In the genomic region with DNA sequence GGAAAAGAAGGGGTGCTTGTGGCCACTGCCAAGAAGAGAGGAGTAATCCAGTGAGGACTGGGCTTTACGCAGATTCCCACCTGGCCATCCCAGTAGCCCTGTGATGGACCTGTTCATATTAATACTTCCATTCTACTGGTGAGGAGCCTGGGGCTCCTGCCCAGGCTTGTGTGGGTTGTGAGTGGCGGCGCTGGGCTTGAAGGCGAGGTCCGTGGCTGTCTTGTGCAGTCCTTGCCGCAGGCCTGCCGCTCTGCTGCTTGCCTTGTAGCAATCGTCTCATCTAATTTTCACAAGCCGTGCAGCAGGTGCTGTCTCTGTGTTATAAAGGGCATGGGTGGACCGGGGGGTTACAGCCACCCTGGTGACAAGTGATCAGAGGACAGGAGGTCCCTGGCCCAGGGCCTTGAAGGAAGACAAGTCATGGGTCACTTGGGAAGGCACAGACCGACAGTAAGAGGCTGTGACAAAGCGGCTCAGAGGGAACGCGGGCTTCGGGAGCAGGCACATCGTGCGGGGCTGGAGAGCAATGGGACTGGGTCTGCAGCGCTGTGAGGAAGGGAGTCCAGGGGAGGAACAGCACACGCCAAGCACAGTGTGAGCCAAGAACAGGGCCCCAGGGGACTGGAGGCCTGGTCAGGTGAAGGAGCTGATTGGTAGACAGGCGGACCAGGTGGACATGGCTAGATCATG, we compare ENCODE assay signal across 21 cellular contexts. TPM values are rescaled to one million over a fixed set of nuclear protein-coding genes. Genes with fewer than 3 reads are reported as not detected.
A peak's percentile ranks its signal among the peaks of the same experiment; 100 is the strongest.
DNase-seq lines count a peak whose midpoint lies in the region; ATAC-seq and TF ChIP-seq lines count a peak whose summit lies in the region.
"Had no signal": no experiment of that assay in that cellular context is flagged by ENCODE, and none has a peak within 500 bp of the region (broad histone marks: within the 10 kb centered on the region; RNA-seq: fewer than 3 reads in every experiment).

No MANE protein-coding gene starts in this region.

- H3K4me1 ChIP-seq in IMR-90 (ENCODE audit: control insufficient read depth, insufficient read depth, low read length) (peaks cover 8% of the 10 kb centered on the region; the same call in 1 of the 2 replicates), esophagus muscularis mucosa (peaks cover 0 to 57% (median 39%) of the 10 kb centered on the region in 4 donors), neuronal stem cell (ENCODE audit: control insufficient read depth in 2 of 2, insufficient read depth in 1 of 2, low read depth in 1 of 2, low read length in 2 of 2) (no peaks in the 10 kb centered on the region), endodermal cell (ENCODE audit: control insufficient read depth, insufficient read depth, low read length) (peaks cover 10% of the 10 kb centered on the region)

- DNase-seq in IMR-90: no peak
- DNase-seq in esophagus muscularis mucosa (ENCODE audit: extremely low spot score): no peak
- DNase-seq in neuronal stem cell (ENCODE audit: low spot score): no peak
- no peak for DNase-seq in type B pancreatic cell (ENCODE audit: extremely low spot score, unreplicated experiment)
- no peak for DNase-seq in NOMO-1 treated with dmso at 0.1 percent for 144 hours (lab: John Stamatoyannopoulos, UW; ENCODE audit: unreplicated experiment)
- no peak for DNase-seq in DMS79 (lab: John Stamatoyannopoulos, UW)
- DNase-seq in endodermal cell: no peak
- DNase-seq: CD8-positive, alpha-beta memory T cell; GM23248; NCI-H1417; NCI-H187; NCI-H2107; NCI-H510A; NCI-H748 treated with DMSO at 0.1 percent for 48 hours; OCI-M1; SHP77 had no signal

- TF ChIP-seq CTCF in IMR-90 (conservative IDR thresholded peaks at IDR 0.05; ENCODE audit: low read depth, low read length) (no peak), esophagus muscularis mucosa (IDR thresholded peaks at IDR 0.05) (no peak), type B pancreatic cell (conservative IDR thresholded peaks at IDR 0.05) (no peak), endodermal cell (conservative IDR thresholded peaks at IDR 0.05) (no peak)

- POLR2A ChIA-PET in IMR-90 (lab: Charles Lee; ENCODE audit: unreplicated experiment): no interaction called here

- no peak overlapping the region for H3K56ac ChIP-seq in IMR-90 (ENCODE audit: extremely low read depth, insufficient read depth, low read length)

- H2BK20ac ChIP-seq in IMR-90 (ENCODE audit: low read depth, low read length): no peak overlapping the region

- H2BK15ac ChIP-seq in IMR-90 (ENCODE audit: low read depth, low read length) (no peak overlapping the region), neuronal stem cell (ENCODE audit: low read length) (no peak overlapping the region)

- 90% methylated on average over 10 of the region's 20 CpGs; no CpG with 5 or more reads in 1 of the 2 experiments for WGBS in IMR-90 (ENCODE audit: extremely low coverage in 2 of 2, insufficient read length in 1 of 2), 2 experiments
- 89% methylated on average over 19 of the region's 20 CpGs for WGBS in esophagus muscularis mucosa
- no CpG with 5 or more reads among the region's 20 CpGs for WGBS in neuronal stem cell (ENCODE audit: extremely low coverage in 2 of 2, insufficient read length in 2 of 2, insufficient replicate concordance in 1 of 2), 2 donors
- WGBS in endodermal cell (ENCODE audit: insufficient coverage in 1 of 2, insufficient read length in 1 of 2), 2 experiments: 90 to 94% methylated on average over 13 to 20 of the region's 20 CpGs

- no peak overlapping the region for H3K4me3 ChIP-seq in IMR-90 (ENCODE audit: insufficient read depth, low read depth, low read length)
- no peak overlapping the region for H3K4me3 ChIP-seq in esophagus muscularis mucosa
- H3K4me3 ChIP-seq in neuronal stem cell (ENCODE audit: low read length in 2 of 2): no peak overlapping the region
- H3K4me3 ChIP-seq in endodermal cell (ENCODE audit: low read length): no peak overlapping the region
- H3K4me3 ChIP-seq: BLaER1, GM23248 had no signal

- in situ Hi-C loops in IMR-90 (cut with MboI; ENCODE audit: low sequenced_read_pairs): no loop called here

- peak overlapping the region; percentile 50 for H2AK9ac ChIP-seq in IMR-90 (replicated peaks; ENCODE audit: low read depth, low read length, poor library complexity)

- no peak overlapping the region for H3K4me3 Mint-ChIP-seq in type B pancreatic cell
- no peak overlapping the region for H3K4me3 Mint-ChIP-seq in endodermal cell
- H3K4me3 Mint-ChIP-seq: CD8-positive, alpha-beta memory T cell had no signal

- H3K9ac ChIP-seq in IMR-90 (ENCODE audit: low read depth, low read length) (no peak overlapping the region), neuronal stem cell (ENCODE audit: low read depth, low read length, poor library complexity) (peak overlapping the region; percentile 35), endodermal cell (ENCODE audit: extremely low read depth, low read length, poor library complexity, severe bottlenecking) (no peak overlapping the region)
- H3K9ac ChIP-seq: BLaER1, GM23248 had no signal

- H2AK5ac ChIP-seq in IMR-90 (ENCODE audit: low read depth, low read length): peak overlapping the region; percentile 19; the same call in 1 of the 2 replicates
- H2AK5ac ChIP-seq in neuronal stem cell (ENCODE audit: low read depth, low read length): no peak overlapping the region

- BruUV-seq in IMR-90 (replicated peaks; lab: Mats Ljungman, UMichigan): no TSS peak

- CTCF ChIA-PET in IMR-90 (lab: Yijun Ruan, JAX): no interaction called here

- H3K36me3 ChIP-seq in IMR-90 (ENCODE audit: control insufficient read depth, insufficient read depth, low read length) (no peaks in the 10 kb centered on the region), esophagus muscularis mucosa (no peaks in the 10 kb centered on the region), neuronal stem cell (replicated peaks in 1 of 2; ENCODE audit: control insufficient read depth in 2 of 2, insufficient read depth in 2 of 2, low read length in 2 of 2) (no peaks in the 10 kb centered on the region), endodermal cell (ENCODE audit: control insufficient read depth, insufficient read depth, low read length) (no peaks in the 10 kb centered on the region)
- H3K36me3 ChIP-seq: BLaER1 had no signal

- peak overlapping the region; percentile 51 for H3K27ac Mint-ChIP-seq in type B pancreatic cell
- H3K27ac Mint-ChIP-seq in endodermal cell: no peak overlapping the region
- H3K27ac Mint-ChIP-seq: CD8-positive, alpha-beta memory T cell had no signal

- H2BK5ac ChIP-seq in IMR-90 (ENCODE audit: low read depth, low read length, poor library complexity, severe bottlenecking) (no peak overlapping the region), neuronal stem cell (ENCODE audit: low read length) (no peak overlapping the region)

- no peak for TF ChIP-seq RAD21 in IMR-90 (IDR thresholded peaks at IDR 0.05; ENCODE audit: low read length)

- H3K79me1 ChIP-seq in IMR-90 (ENCODE audit: low read depth in 1 of 2, low read length in 2 of 2): no peaks in the 10 kb centered on the region
- H3K79me1 ChIP-seq in neuronal stem cell (ENCODE audit: low read depth, low read length): no peaks in the 10 kb centered on the region

- H3K36me3 Mint-ChIP-seq in type B pancreatic cell (no peaks in the 10 kb centered on the region), endodermal cell (ENCODE audit: low read depth) (no peaks in the 10 kb centered on the region)
- H3K36me3 Mint-ChIP-seq: CD8-positive, alpha-beta memory T cell had no signal

- no peak overlapping the region for H4K5ac ChIP-seq in IMR-90 (ENCODE audit: low read depth, low read length)

- H3K27me3 Mint-ChIP-seq in type B pancreatic cell (peaks cover 10% of the 10 kb centered on the region), endodermal cell (ENCODE audit: insufficient read depth) (no peaks in the 10 kb centered on the region)

- no peak overlapping the region for H3K4ac ChIP-seq in IMR-90 (ENCODE audit: low read depth, low read length)
- peak overlapping the region; percentile 32 for H3K4ac ChIP-seq in neuronal stem cell (ENCODE audit: low read length)

- H2BK12ac ChIP-seq in neuronal stem cell (ENCODE audit: low read length): no peak overlapping the region

- TF ChIP-seq POLR2A in IMR-90 (IDR thresholded peaks at IDR 0.05; ENCODE audit: low read depth, low read length) (no peak), esophagus muscularis mucosa (IDR thresholded peaks at IDR 0.05; ENCODE audit: low read depth) (no peak)

- H2BK120ac ChIP-seq in IMR-90 (ENCODE audit: low read depth, low read length) (no peak overlapping the region), neuronal stem cell (ENCODE audit: low read depth, low read length) (no peak overlapping the region)

- H3K4me2 ChIP-seq in IMR-90 (ENCODE audit: low read depth, low read length): no peak overlapping the region
- H3K4me2 ChIP-seq in neuronal stem cell (ENCODE audit: insufficient read depth, low read length, poor library complexity, severe bottlenecking): no peak overlapping the region

- H4K8ac ChIP-seq in IMR-90 (ENCODE audit: low read depth in 2 of 2, low read length in 2 of 2) (no peak overlapping the region), neuronal stem cell (ENCODE audit: low read depth, low read length) (no peak overlapping the region)

- no peak overlapping the region for H4K91ac ChIP-seq in IMR-90 (ENCODE audit: insufficient read depth, low read depth, low read length)
- H4K91ac ChIP-seq in neuronal stem cell (ENCODE audit: low read depth, low read length, poor library complexity): no peak overlapping the region

- no peaks in the 10 kb centered on the region for H3K27me3 ChIP-seq in IMR-90 (ENCODE audit: control insufficient read depth, insufficient read depth, low read length)
- peaks cover 0 to 3% (median 0%) of the 10 kb centered on the region in 4 donors for H3K27me3 ChIP-seq in esophagus muscularis mucosa
- peaks cover 0 to 14% (median 0%) of the 10 kb centered on the region in 3 experiments for H3K27me3 ChIP-seq in neuronal stem cell (ENCODE audit: control insufficient read depth in 3 of 3, insufficient read depth in 3 of 3, low read depth in 1 of 3, low read length in 3 of 3)
- H3K27me3 ChIP-seq in endodermal cell (ENCODE audit: control insufficient read depth, insufficient read depth, low read length, poor library complexity, severe bottlenecking): no peaks in the 10 kb centered on the region
- H3K27me3 ChIP-seq: BLaER1 had no signal

- no peak for TF ChIP-seq EP300 in esophagus muscularis mucosa (IDR thresholded peaks at IDR 0.05)

- H3K9me3 ChIP-seq in IMR-90 (ENCODE audit: control insufficient read depth, insufficient read depth, low read length): no peaks in the 10 kb centered on the region
- H3K9me3 ChIP-seq in esophagus muscularis mucosa: no peaks in the 10 kb centered on the region
- no peaks in the 10 kb centered on the region for H3K9me3 ChIP-seq in neuronal stem cell (replicated peaks in 1 of 2; ENCODE audit: control insufficient read depth in 2 of 2, insufficient read depth in 1 of 2, low read depth in 1 of 2, low read length in 2 of 2)
- H3K9me3 ChIP-seq in endodermal cell (ENCODE audit: control insufficient read depth, low read length): no peaks in the 10 kb centered on the region

- H3K9me1 ChIP-seq in IMR-90 (ENCODE audit: insufficient read depth, low read length): peaks cover 5% of the 10 kb centered on the region; the same call in 1 of the 2 replicates

- intact Hi-C loops in IMR-90 (cut with micrococcal nuclease) (no loop called here), esophagus muscularis mucosa (cut with DNase I) (no loop called here)

- H3K4me1 Mint-ChIP-seq in type B pancreatic cell (ENCODE audit: unreplicated experiment): peaks cover 12% of the 10 kb centered on the region
- H3K4me1 Mint-ChIP-seq in endodermal cell: peaks cover 24% of the 10 kb centered on the region

- ATAC-seq in IMR-90 (ENCODE audit: low read depth): no peak
- ATAC-seq in HG02623 (IDR thresholded peaks at IDR 0.05; ENCODE audit: unreplicated experiment): no peak

- H3K18ac ChIP-seq in IMR-90 (ENCODE audit: low read depth, low read length): no peak overlapping the region
- peak overlapping the region; percentile 46 for H3K18ac ChIP-seq in neuronal stem cell (ENCODE audit: low read length)

- dilution Hi-C loops in IMR-90 (cut with HindIII; ENCODE audit: low sequenced_read_pairs, unreplicated experiment): no loop called here

- H3K14ac ChIP-seq in IMR-90 (replicated peaks; ENCODE audit: low read depth, low read length) (no peak overlapping the region), neuronal stem cell (ENCODE audit: low read length) (no peak overlapping the region)

- H3K23ac ChIP-seq in IMR-90 (ENCODE audit: low read depth, low read length): no peak overlapping the region
- H3K23ac ChIP-seq in neuronal stem cell (ENCODE audit: low read depth, low read length, poor library complexity): peak overlapping the region; percentile 12

- H3K9me3 Mint-ChIP-seq in type B pancreatic cell (no peaks in the 10 kb centered on the region), endodermal cell (no peaks in the 10 kb centered on the region)
- H3K9me3 Mint-ChIP-seq: CD8-positive, alpha-beta memory T cell had no signal

- H2AFZ ChIP-seq in IMR-90 (replicated peaks; ENCODE audit: low read length, poor library complexity) (peak overlapping the region; percentile 43), neuronal stem cell (ENCODE audit: low read length) (no peak overlapping the region)
- H2AFZ ChIP-seq: GM23248 had no signal

- no peak overlapping the region for H3K27ac ChIP-seq in IMR-90 (ENCODE audit: insufficient read depth, low read length)
- H3K27ac ChIP-seq in esophagus muscularis mucosa (replicated peaks in 1 of 4): peak overlapping the region; percentile 64 to 79 (median 70)
- no peak overlapping the region for H3K27ac ChIP-seq in neuronal stem cell (replicated peaks; ENCODE audit: low read length)
- no peak overlapping the region for H3K27ac ChIP-seq in endodermal cell (ENCODE audit: low read depth, low read length)
- H3K27ac ChIP-seq: BLaER1, GM23248, HL-60 had no signal

- no peaks in the 10 kb centered on the region for H4K20me1 ChIP-seq in IMR-90 (ENCODE audit: insufficient read depth, low read length)
- H4K20me1 ChIP-seq: BLaER1 had no signal

RNA-seq across cellular contexts. Expression of gene BDKRB2, which starts 7.3 kb away (rescaled TPM):
- total RNA-seq in IMR-90 (2012; rRNA removed) (60.5 and 73.1 TPM in 2 replicates), esophagus muscularis mucosa (10 to 100 TPM in 2 of 4 donors, 1 to 10 TPM in 2; 5.8 to 16.1 (median 10.0) TPM), type B pancreatic cell (ENCODE audit: low replicate concordance) (2.1 and 3.6 TPM in 2 replicates), endodermal cell (1 to 10 TPM; 1.1 to 3.8 TPM)
- polyA plus RNA-seq in IMR-90 (2012; rRNA removed): 52.1 and 60.9 TPM in 2 replicates
- 32.4 and 87.1 TPM in 2 replicates for polyA plus RNA-seq in IMR-90 (2012; cell fraction: cytosol; rRNA removed)
- polyA plus RNA-seq in IMR-90 (2012; cell fraction: nucleus; rRNA removed; ENCODE audit: low replicate concordance): 63.4 and 68.9 TPM in 2 replicates
- polyA plus RNA-seq in neuronal stem cell (2013, experiment 1 of 2): 0.32 TPM
- polyA plus RNA-seq in neuronal stem cell (2013, experiment 2 of 2): 0.32 TPM
- 0.57 TPM for polyA plus RNA-seq in endodermal cell (2013, experiment 1 of 2)
- 0.87 TPM for polyA plus RNA-seq in endodermal cell (2013, experiment 2 of 2)
- total RNA-seq: CD8-positive, alpha-beta memory T cell had no signal
- polyA plus RNA-seq: CD8-positive, alpha-beta memory T cell had no signal

RNA-seq across cellular contexts. Expression of gene BDKRB1, which starts 58.7 kb away (rescaled TPM):
- total RNA-seq in IMR-90 (2012; rRNA removed): 51.4 and 56.5 TPM in 2 replicates
- 130 and 142 TPM in 2 replicates for polyA plus RNA-seq in IMR-90 (2012; rRNA removed)
- 48.1 and 276 TPM in 2 replicates for polyA plus RNA-seq in IMR-90 (2012; cell fraction: cytosol; rRNA removed)
- polyA plus RNA-seq in IMR-90 (2012; cell fraction: nucleus; rRNA removed; ENCODE audit: low replicate concordance): 226 and 290 TPM in 2 replicates
- 1 to 10 TPM in 2 of 4 donors, under 1 TPM in 2; 0.39 to 7.0 (median 1.4) TPM for total RNA-seq in esophagus muscularis mucosa
- 0.06 TPM for polyA plus RNA-seq in neuronal stem cell (2013, experiment 1 of 2)
- polyA plus RNA-seq in neuronal stem cell (2013, experiment 2 of 2): 0.10 TPM
- total RNA-seq in type B pancreatic cell (ENCODE audit: low replicate concordance): 0.62 TPM in 1 of 2 replicates, not detected in the other
- total RNA-seq in endodermal cell: under 1 TPM in 1 of 2 donors, not detected in 1; 0.24 TPM
- 0.36 TPM for polyA plus RNA-seq in endodermal cell (2013, experiment 1 of 2)
- polyA plus RNA-seq in endodermal cell (2013, experiment 2 of 2): not detected
- total RNA-seq: A673; CD8-positive, alpha-beta memory T cell; HT1080 had no signal
- polyA plus RNA-seq: CD8-positive, alpha-beta memory T cell had no signal

Comparison
In these comparisons a context has a peak if more than half of its experiments do, and no peak if none do; other contexts are left out.
1. H3K27ac ChIP-seq: peak in esophagus muscularis mucosa (4 of 4); none in IMR-90 (single experiment), neuronal stem cell (single experiment) and endodermal cell (single experiment).